27 cellular contexts compared by ENCODE assay signal in genomic region chr16:56914896-56915295, GRCh38. TPM values are rescaled to one million over a fixed set of nuclear protein-coding genes. Genes with fewer than 3 reads are reported as not detected.
A peak's percentile ranks its signal among the peaks of the same experiment; 100 is the strongest.
DNase-seq lines count a peak whose midpoint lies in the region; ATAC-seq and TF ChIP-seq lines count a peak whose summit lies in the region.
"Had no signal": no experiment of that assay in that cellular context is flagged by ENCODE, and none has a peak within 500 bp of the region (broad histone marks: within the 10 kb centered on the region; RNA-seq: fewer than 3 reads in every experiment).

No MANE protein-coding gene starts in this region.

- H3K9me3 ChIP-seq in spleen (no peaks in the 10 kb centered on the region), neuronal stem cell (replicated peaks in 1 of 2; ENCODE audit: control insufficient read depth in 2 of 2, insufficient read depth in 1 of 2, low read depth in 1 of 2, low read length in 2 of 2) (no peaks in the 10 kb centered on the region)
- H3K9me3 ChIP-seq: right lobe of liver, SK-N-SH had no signal

- no peak overlapping the region for H3K23ac ChIP-seq in neuronal stem cell (ENCODE audit: low read depth, low read length, poor library complexity)

- no peaks in the 10 kb centered on the region for H3K27me3 ChIP-seq in spleen (replicated peaks in 1 of 7)
- peaks cover 0 to 24% (median 0%) of the 10 kb centered on the region in 3 experiments for H3K27me3 ChIP-seq in neuronal stem cell (ENCODE audit: control insufficient read depth in 3 of 3, insufficient read depth in 3 of 3, low read depth in 1 of 3, low read length in 3 of 3)
- H3K27me3 ChIP-seq: right lobe of liver had no signal

- H3K4me2 ChIP-seq in neuronal stem cell (ENCODE audit: insufficient read depth, low read length, poor library complexity, severe bottlenecking) = no peak overlapping the region
- H3K4me2 ChIP-seq: SK-N-SH had no signal

- WGBS in spleen, 5 donors = 81 to 94% (median 84%) methylated on average over 7 of the region's 7 CpGs
- WGBS in neuronal stem cell (ENCODE audit: extremely low coverage in 2 of 2, insufficient read length in 2 of 2, insufficient replicate concordance in 1 of 2), 2 donors = no CpG with 5 or more reads among the region's 7 CpGs

- H2BK120ac ChIP-seq in neuronal stem cell (ENCODE audit: low read depth, low read length) = no peak overlapping the region

- H3K79me1 ChIP-seq in neuronal stem cell (ENCODE audit: low read depth, low read length) = no peaks in the 10 kb centered on the region

- H3K36me3 Mint-ChIP-seq in activated B cell treated with CpG ODN at 0.5 μM for 24 hours (ENCODE audit: low read depth) (no peaks in the 10 kb centered on the region), memory B cell (peaks cover 6% of the 10 kb centered on the region)

- H3K4me3 Mint-ChIP-seq in activated B cell treated with CpG ODN at 0.5 μM for 24 hours (no peak overlapping the region), memory B cell (no peak overlapping the region)
- H3K4me3 Mint-ChIP-seq: activated T-cell treated with anti-CD3 and anti-CD28 coated beads, Interleukin-2, amount 50 U/mL, for 4 hours; naive thymus-derived CD4-positive, alpha-beta T cell had no signal

- no peak overlapping the region for H2AFZ ChIP-seq in neuronal stem cell (ENCODE audit: low read length)

- no peak overlapping the region for H3K4me3 ChIP-seq in spleen
- no peak overlapping the region for H3K4me3 ChIP-seq in neuronal stem cell (ENCODE audit: low read length in 2 of 2)
- H3K4me3 ChIP-seq: right lobe of liver had no signal

- H2BK15ac ChIP-seq in neuronal stem cell (ENCODE audit: low read length) = no peak overlapping the region

- peaks cover 99% of the 10 kb centered on the region for H3K4me1 Mint-ChIP-seq in activated B cell treated with CpG ODN at 0.5 μM for 24 hours
- peaks cover 79% of the 10 kb centered on the region for H3K4me1 Mint-ChIP-seq in memory B cell

- no peak for TF ChIP-seq CTCF in C4-2B (conservative IDR thresholded peaks at IDR 0.05)
- no peak for TF ChIP-seq CTCF in activated B cell treated with CpG ODN at 0.5 μM for 24 hours (IDR thresholded peaks at IDR 0.05)
- TF ChIP-seq CTCF in spleen (IDR thresholded peaks at IDR 0.05 in 8 of 11, conservative IDR thresholded peaks at IDR 0.05 in 3 of 11) = no peak

- H4K8ac ChIP-seq in neuronal stem cell (ENCODE audit: low read depth, low read length) = no peak overlapping the region

- H3K18ac ChIP-seq in neuronal stem cell (ENCODE audit: low read length) = no peak overlapping the region

- POLR2A ChIA-PET in activated B cell treated with CpG ODN at 0.5 μM for 24 hours (lab: Charles Lee) = interaction anchor here (20.0 kb wide), 1 partner anchor 22 kb away, joined by 795 read pairs; the partner anchor contains the start of gene HERPUD1

- no peak overlapping the region for H2BK5ac ChIP-seq in neuronal stem cell (ENCODE audit: low read length)

- no peak overlapping the region for H2BK12ac ChIP-seq in neuronal stem cell (ENCODE audit: low read length)

- H3K27ac Mint-ChIP-seq in activated B cell treated with CpG ODN at 0.5 μM for 24 hours = peak overlapping the region; percentile 96
- peak overlapping the region; percentile 99 for H3K27ac Mint-ChIP-seq in memory B cell

- peaks cover 3% of the 10 kb centered on the region for H3K9me3 Mint-ChIP-seq in activated B cell treated with CpG ODN at 0.5 μM for 24 hours
- peaks cover 10% of the 10 kb centered on the region for H3K9me3 Mint-ChIP-seq in memory B cell
- H3K9me3 Mint-ChIP-seq: activated T-cell treated with anti-CD3 and anti-CD28 coated beads, Interleukin-2, amount 50 U/mL, for 4 hours had no signal

- no peak for ATAC-seq in activated B cell treated with CpG ODN at 0.5 μM for 24 hours (ENCODE audit: low read depth)
- no peak for ATAC-seq in memory B cell (ENCODE audit: low read depth)
- ATAC-seq: activated T-cell treated with anti-CD3 and anti-CD28 coated beads, Interleukin-2, amount 50 U/mL, for 4 hours; HCT116; naive thymus-derived CD4-positive, alpha-beta T cell; right lobe of liver had no signal

- CTCF ChIA-PET in activated B cell treated with CpG ODN at 0.5 μM for 24 hours (lab: Charles Lee) = interaction anchor here (1.1 to 1.6 kb wide), 2 partner anchors 46 to 48 kb away, joined by 3 read pairs; no protein-coding TSS in a partner anchor

- H2AK5ac ChIP-seq in neuronal stem cell (ENCODE audit: low read depth, low read length) = no peak overlapping the region

- no peak overlapping the region for H3K9ac ChIP-seq in neuronal stem cell (ENCODE audit: low read depth, low read length, poor library complexity)
- H3K9ac ChIP-seq: SK-N-SH had no signal

- H3K27ac ChIP-seq in C4-2B (peak overlapping the region; percentile 24; the same call in 1 of the 2 replicates), spleen (peak overlapping the region in 6 of 8 donors; percentile 3 to 92 (median 54)), neuronal stem cell (replicated peaks; ENCODE audit: low read length) (no peak overlapping the region)
- H3K27ac ChIP-seq: HL-60, right lobe of liver, RWPE1 had no signal

- intact Hi-C loops in activated B cell treated with CpG ODN at 0.5 μM for 24 hours (cut with micrococcal nuclease) = no loop called here
- intact Hi-C loops in spleen (cut with DNase I; ENCODE audit: low total_unique reads) = no loop called here

- no peak overlapping the region for H4K91ac ChIP-seq in neuronal stem cell (ENCODE audit: low read depth, low read length, poor library complexity)

- H3K4me1 ChIP-seq in spleen (peaks cover 22 to 84% (median 60%) of the 10 kb centered on the region in 6 donors), neuronal stem cell (ENCODE audit: control insufficient read depth in 2 of 2, insufficient read depth in 1 of 2, low read depth in 1 of 2, low read length in 2 of 2) (peaks cover 12 to 19% of the 10 kb centered on the region in 2 donors)

- no peak for TF ChIP-seq POLR2A in spleen (IDR thresholded peaks at IDR 0.05)

- H3K4ac ChIP-seq in neuronal stem cell (ENCODE audit: low read length) = no peak overlapping the region

- DNase-seq in activated B cell treated with CpG ODN at 0.5 μM for 24 hours (no peak), memory B cell (ENCODE audit: low spot score in 2 of 2) (no peak), spleen (no peak), activated gamma-delta T cell treated with Interleukin-2 at 50 U/mL for 16 hours (no peak), neuronal stem cell (ENCODE audit: low spot score) (no peak)
- no peak for DNase-seq in stimulated activated CD4-positive, alpha-beta T cell treated with anti-CD3 and anti-CD28 coated beads, Interleukin-4, amount 100 ng/mL, for 1 hour
- DNase-seq: activated CD4-positive, alpha-beta T cell treated with anti-CD3 and anti-CD28 coated beads for 4 hours; activated naive CD4-positive, alpha-beta T cell; activated T-cell treated with anti-CD3 and anti-CD28 coated beads, Interleukin-2, amount 50 U/mL, for 4 hours; C1 segment of cervical spinal cord; naive thymus-derived CD4-positive, alpha-beta T cell; NCI-H1092 treated with DMSO at 0.1 percent for 48 hours; NCI-H1930; NCI-H2227 treated with DMSO at 0.1 percent for 48 hours; NCI-H748 treated with DMSO at 0.1 percent for 48 hours; right lobe of liver; SK-N-SH; T-helper 2 cell had no signal

- H3K36me3 ChIP-seq in spleen = no peaks in the 10 kb centered on the region
- H3K36me3 ChIP-seq in neuronal stem cell (replicated peaks in 1 of 2; ENCODE audit: control insufficient read depth in 2 of 2, insufficient read depth in 2 of 2, low read length in 2 of 2) = no peaks in the 10 kb centered on the region
- H3K36me3 ChIP-seq: right lobe of liver had no signal

- H3K14ac ChIP-seq in neuronal stem cell (ENCODE audit: low read length) = no peak overlapping the region

- H3K27me3 Mint-ChIP-seq in activated B cell treated with CpG ODN at 0.5 μM for 24 hours (no peaks in the 10 kb centered on the region), memory B cell (no peaks in the 10 kb centered on the region)

RNA-seq across cellular contexts. Expression of gene HERPUD1, which starts 17.0 kb away (rescaled TPM):
- total RNA-seq in activated B cell treated with CpG ODN at 0.5 μM for 24 hours = 766 and 820 TPM in 2 replicates
- total RNA-seq in spleen = 100 to 1,000 TPM; 162 to 370 (median 205) TPM
- 100 to 1,000 TPM in 1 of 3 donors, 10 to 100 TPM in 2; 84.1 to 105 (median 92.5) TPM for polyA plus RNA-seq in spleen
- polyA plus RNA-seq in neuronal stem cell (2013, experiment 1 of 2) = 11.7 TPM
- polyA plus RNA-seq in neuronal stem cell (2013, experiment 2 of 2) = 12.1 TPM

RNA-seq across cellular contexts. Expression of gene CETP, which starts 46.9 kb away (rescaled TPM):
- total RNA-seq in activated B cell treated with CpG ODN at 0.5 μM for 24 hours (1.0 and 1.4 TPM in 2 replicates), spleen (10 to 100 TPM; 15.4 to 73.8 (median 34.5) TPM)
- polyA plus RNA-seq in spleen = 10 to 100 TPM in 1 of 3 donors, 1 to 10 TPM in 2; 7.6 to 13.8 (median 9.8) TPM
- polyA plus RNA-seq in neuronal stem cell (2013, experiment 1 of 2) = not detected
- not detected for polyA plus RNA-seq in neuronal stem cell (2013, experiment 2 of 2)
- total RNA-seq: Daoy; naive thymus-derived CD4-positive, alpha-beta T cell had no signal
- polyA plus RNA-seq: SK-N-SH had no signal

RNA-seq across cellular contexts. Expression of gene SLC12A3, which starts 49.9 kb away (rescaled TPM):
- total RNA-seq in activated B cell treated with CpG ODN at 0.5 μM for 24 hours = 3.8 and 5.0 TPM in 2 replicates
- 1 to 10 TPM in 3 of 7 donors, under 1 TPM in 4; 0.42 to 2.6 (median 0.94) TPM for total RNA-seq in spleen
- polyA plus RNA-seq in spleen = 1 to 10 TPM in 2 of 3 donors, under 1 TPM in 1; 0.46 to 2.3 (median 1.9) TPM
- polyA plus RNA-seq in neuronal stem cell (2013, experiment 1 of 2) = not detected
- not detected for polyA plus RNA-seq in neuronal stem cell (2013, experiment 2 of 2)
- total RNA-seq: activated CD8-positive, alpha-beta memory T cell treated with anti-CD3 and anti-CD28 coated beads for 36 hours; activated T-cell treated with anti-CD3 and anti-CD28 coated beads, Interleukin-2, amount 50 U/mL, for 4 hours; Daoy; left cardiac atrium; omental fat pad; right lobe of liver; ureter had no signal
- polyA plus RNA-seq: naive thymus-derived CD4-positive, alpha-beta T cell; SK-N-SH had no signal
